Comparison of ENCODE assay signal across 16 cellular contexts in genomic region chr18:70425236-70425635, GRCh38.
DNase-seq lines count a peak whose midpoint lies in the region; ATAC-seq, FAIRE-seq and TF ChIP-seq lines count a peak whose summit lies in the region.
"Had no signal": no experiment of that assay in that cellular context is flagged by ENCODE, and none has a peak within 500 bp of the region (broad histone marks: within the 10 kb centered on the region; RNA-seq: fewer than 3 reads in every experiment).

No MANE protein-coding gene starts in this region.

- FAIRE-seq in GM19239 (lab: Jason Lieb, UNC), result no peak
- FAIRE-seq: G401.6, GM12891, GM18507, HepG2 had no signal

- intact Hi-C loops in HCT116 (cut with micrococcal nuclease), result no loop called here

- no peak overlapping the region for H2AFZ ChIP-seq in HCT116 (ENCODE audit: low read depth, low read length, poor library complexity, severe bottlenecking)

- no peak for TF ChIP-seq CTCF in HCT116 (IDR thresholded peaks at IDR 0.05 in 2 of 3, conservative IDR thresholded peaks at IDR 0.05 in 1 of 3; ENCODE audit: borderline replicate concordance in 1 of 3, insufficient read depth in 1 of 3, low read depth in 2 of 3, low read length in 2 of 3)
- no peak for TF ChIP-seq CTCF in WERI-Rb-1 (IDR thresholded peaks at IDR 0.05; ENCODE audit: low read depth, low read length)

- RAD21 ChIA-PET in HCT116 (lab: Charles Lee; ENCODE audit: low non-redundant PET in 1 of 2, low total read pairs in 2 of 2, uncharacterized antibody in 2 of 2, unreplicated experiment in 2 of 2), result no interaction called here

- H3K36me3 ChIP-seq in HCT116 (ENCODE audit: control insufficient read depth in 1 of 2, insufficient read depth in 2 of 2, low read length in 2 of 2), result no peaks in the 10 kb centered on the region
- H3K36me3 ChIP-seq in WERI-Rb-1, result no peaks in the 10 kb centered on the region
- H3K36me3 ChIP-seq: BLaER1 had no signal

- DNase-seq in HCT116 (ENCODE audit: low read depth, low spot score), result no peak
- peak; percentile 54 for DNase-seq in NCI-H82 treated with DMSO at 0.1 percent for 48 hours (lab: John Stamatoyannopoulos, UW; ENCODE audit: unreplicated experiment)
- peak; percentile 41 for DNase-seq in WERI-Rb-1
- DNase-seq in erythroblast (lab: John Stamatoyannopoulos, UW), result no peak
- no peak for DNase-seq in medulla oblongata (ENCODE audit: extremely low spot score)
- no peak for DNase-seq in GM19239 (ENCODE audit: insufficient read length, low spot score)
- DNase-seq: Calu3; CD4-positive, alpha-beta memory T cell; GOT3; H7; KG1 had no signal

- H3K9me3 ChIP-seq in HCT116 (ENCODE audit: control insufficient read depth in 1 of 2, insufficient read depth in 1 of 2, low read depth in 1 of 2, low read length in 2 of 2), result no peaks in the 10 kb centered on the region
- H3K9me3 ChIP-seq in WERI-Rb-1 (ENCODE audit: severe bottlenecking), result no peaks in the 10 kb centered on the region
- H3K9me3 ChIP-seq: BLaER1 had no signal

- ATAC-seq in HCT116, result no peak
- ATAC-seq: HepG2 had no signal

- no peak for TF ChIP-seq POLR2A in HCT116 (IDR thresholded peaks at IDR 0.05; ENCODE audit: borderline replicate concordance, extremely low read depth, insufficient read depth, insufficient read length)
- no peak for TF ChIP-seq POLR2A in erythroblast (IDR thresholded peaks at IDR 0.05; ENCODE audit: low read length)

- H3K4me1 ChIP-seq in HCT116 (ENCODE audit: control insufficient read depth in 1 of 2, insufficient read depth in 2 of 2, low read length in 2 of 2), result peaks cover 54 to 64% of the 10 kb centered on the region in 2 experiments

- H3K4me3 ChIP-seq in HCT116 (replicated peaks in 1 of 2; ENCODE audit: low read depth in 1 of 2, low read length in 2 of 2), result no peak overlapping the region
- H3K4me3 ChIP-seq in WERI-Rb-1 (ENCODE audit: low read depth, low read length), result no peak overlapping the region
- H3K4me3 ChIP-seq: BLaER1 had no signal

- H3K4me2 ChIP-seq in HCT116 (ENCODE audit: low read length), result peak overlapping the region; percentile 73
- H3K4me2 ChIP-seq: BLaER1 had no signal

- peak overlapping the region; percentile 57 for H3K9ac ChIP-seq in HCT116 (ENCODE audit: low read length)
- H3K9ac ChIP-seq: BLaER1 had no signal

- POLR2A ChIA-PET in HCT116 (lab: Charles Lee), result interaction anchor here (1.5 to 4.8 kb wide), 2 partner anchors 10 to 42 kb away, joined by 5 to 48 read pairs; no protein-coding TSS in a partner anchor

- no peak for TF ChIP-seq RAD21 in HCT116 (IDR thresholded peaks at IDR 0.05; ENCODE audit: low read depth)

- H3K27ac ChIP-seq in HCT116 (ENCODE audit: low read depth, low read length), result peak overlapping the region; percentile 99
- H3K27ac ChIP-seq in WERI-Rb-1, result peak overlapping the region; percentile 56
- H3K27ac ChIP-seq: BLaER1 had no signal

- no peaks in the 10 kb centered on the region for H4K20me1 ChIP-seq in HCT116 (ENCODE audit: insufficient read depth)
- H4K20me1 ChIP-seq: BLaER1 had no signal

- CTCF ChIA-PET in HCT116 (lab: Charles Lee), result interaction anchor here (1.2 to 4.8 kb wide), 2 partner anchors 8 to 30 kb away, joined by 3 to 28 read pairs; no protein-coding TSS in a partner anchor

- BruUV-seq in HCT116 (replicated peaks; lab: Mats Ljungman, UMichigan), result no TSS peak

- no peaks in the 10 kb centered on the region for H3K9me2 ChIP-seq in HCT116 (ENCODE audit: insufficient read depth)

- H3K79me2 ChIP-seq in HCT116 (ENCODE audit: insufficient read depth, low read length), result no peaks in the 10 kb centered on the region

- H3K27me3 ChIP-seq in HCT116 (ENCODE audit: insufficient read depth, low read length) (no peaks in the 10 kb centered on the region), WERI-Rb-1 (ENCODE audit: insufficient read depth, low read depth, severe bottlenecking) (no peaks in the 10 kb centered on the region)
- H3K27me3 ChIP-seq: BLaER1 had no signal

TF ChIP-seq in HCT116, 20 proteins besides CTCF, POLR2A, EP300 and RAD21:
- TF ChIP-seq, protein P1, sequence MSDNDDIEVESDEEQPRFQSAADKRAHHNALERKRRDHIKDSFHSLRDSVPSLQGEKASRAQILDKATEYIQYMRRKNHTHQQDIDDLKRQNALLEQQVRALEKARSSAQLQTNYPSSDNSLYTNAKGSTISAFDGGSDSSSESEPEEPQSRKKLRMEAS (IDR thresholded peaks at IDR 0.05), result no peak
- TF ChIP-seq SP1 (IDR thresholded peaks at IDR 0.05; ENCODE audit: low read depth) (no peak), ZNF274 (IDR thresholded peaks at IDR 0.05; ENCODE audit: low read depth, low read length) (no peak), POLR2AphosphoS5 (IDR thresholded peaks at IDR 0.05; ENCODE audit: low read depth, low read length) (no peak)

Comparison
In these comparisons a context has a peak if more than half of its experiments do, and no peak if none do; other contexts are left out.
1. DNase-seq: peak in NCI-H82 treated with DMSO at 0.1 percent for 48 hours (single experiment) and WERI-Rb-1 (single experiment); none in HCT116 (single experiment), erythroblast (0 of 2), medulla oblongata (single experiment) and GM19239 (single experiment).